1 cellular context compared by ENCODE assay signal in genomic region chr2:241686649-241687425, GRCh38.
TF ChIP-seq lines count a peak whose summit lies in the region.

Gene DTYMK (minus strand): TSS chr2:241686815. CDS start chr2:241686783, 32 bp downstream.

TF ChIP-seq in HepG2, 621 proteins besides CTCF, POLR2A, EP300 and RAD21 (continued from another document and continues in another):
- TF ChIP-seq NR0B2 (CRISPR knock-in tag; IDR thresholded peaks at IDR 0.05) (peak; percentile 29), FOXJ3 (CRISPR knock-in tag; IDR thresholded peaks at IDR 0.05; ENCODE audit: borderline replicate concordance) (no peak), MIER3 (CRISPR knock-in tag; IDR thresholded peaks at IDR 0.05; ENCODE audit: borderline replicate concordance) (0 out of 2 replicates have a peak, but pooled peaks have one; percentile 22), ZNF136 (CRISPR knock-in tag; IDR thresholded peaks at IDR 0.05; ENCODE audit: low read depth) (0 out of 2 replicates have a peak, but pooled peaks have one; percentile 2), SMAD1 (CRISPR knock-in tag; IDR thresholded peaks at IDR 0.05; ENCODE audit: borderline replicate concordance, low read depth) (peak; percentile 93; the same call in 1 of the 2 replicates), SRSF1 (optimal IDR thresholded peaks at IDR 0.05; ENCODE audit: low read depth, low read length) (no peak), SUZ12 (IDR thresholded peaks at IDR 0.05; ENCODE audit: low read depth, low read length) (no peak), HMGA1 (CRISPR knock-in tag; conservative IDR thresholded peaks at IDR 0.05) (no peak), ZNF280D (CRISPR knock-in tag; IDR thresholded peaks at IDR 0.05) (peak; percentile 35; the same call in 1 of the 2 replicates), ZNF672 (CRISPR knock-in tag; IDR thresholded peaks at IDR 0.05) (no peak), ZFAT (CRISPR knock-in tag; conservative IDR thresholded peaks at IDR 0.05) (peak; percentile 74; the same call in 1 of the 2 replicates), ZNF33B (CRISPR knock-in tag; IDR thresholded peaks at IDR 0.05) (0 out of 2 replicates have a peak, but pooled peaks have one; percentile 24), DDIT3 (CRISPR knock-in tag; IDR thresholded peaks at IDR 0.05) (0 out of 2 replicates have a peak, but pooled peaks have one; percentile 49), MEF2D (CRISPR knock-in tag; IDR thresholded peaks at IDR 0.05) (no peak), ZBTB21 (CRISPR knock-in tag; IDR thresholded peaks at IDR 0.05) (no peak), ZNF101 (CRISPR knock-in tag; IDR thresholded peaks at IDR 0.05; ENCODE audit: borderline replicate concordance, low read depth) (no peak), RORA (CRISPR knock-in tag; IDR thresholded peaks at IDR 0.05) (no peak), NR2F1 (CRISPR knock-in tag; IDR thresholded peaks at IDR 0.05) (peak; percentile 23 to 68; a peak in 2 of 4 replicates), ZNF33A (CRISPR knock-in tag; IDR thresholded peaks at IDR 0.05; ENCODE audit: borderline replicate concordance) (no peak), SRY (CRISPR knock-in tag; IDR thresholded peaks at IDR 0.05) (peak; percentile 96), ZNF558 (CRISPR knock-in tag; IDR thresholded peaks at IDR 0.05; ENCODE audit: borderline replicate concordance) (peak; percentile 94; the same call in 1 of the 2 replicates), ZSCAN21 (CRISPR knock-in tag; IDR thresholded peaks at IDR 0.05; ENCODE audit: borderline replicate concordance) (peak; percentile 82), ARID4A (CRISPR knock-in tag; IDR thresholded peaks at IDR 0.05; ENCODE audit: borderline replicate concordance) (peak; percentile 97), HOXA3 (CRISPR knock-in tag; IDR thresholded peaks at IDR 0.05) (peak; percentile 97), ZBTB2 (CRISPR knock-in tag; IDR thresholded peaks at IDR 0.05; ENCODE audit: low read depth) (peak; percentile 98), ZNF282 (IDR thresholded peaks at IDR 0.05; ENCODE audit: partially characterized antibody) (no peak), RARA (CRISPR knock-in tag; IDR thresholded peaks at IDR 0.05) (0 out of 2 replicates have a peak, but pooled peaks have one; percentile 33), SSRP1 (CRISPR knock-in tag; IDR thresholded peaks at IDR 0.05) (no peak), TFDP1 (CRISPR knock-in tag; IDR thresholded peaks at IDR 0.05; ENCODE audit: borderline replicate concordance) (peak; percentile 97), ZNF790 (CRISPR knock-in tag; IDR thresholded peaks at IDR 0.05; ENCODE audit: borderline replicate concordance) (peak; percentile 72; the same call in 1 of the 2 replicates), CREB3 (CRISPR knock-in tag; IDR thresholded peaks at IDR 0.05) (peak; percentile 86; the same call in 1 of the 2 replicates), NRL (CRISPR knock-in tag; IDR thresholded peaks at IDR 0.05; ENCODE audit: borderline replicate concordance) (peak; percentile 74), SNAPC2 (CRISPR knock-in tag; IDR thresholded peaks at IDR 0.05) (no peak; the same call in 1 of the 2 replicates), HNRNPL (IDR thresholded peaks at IDR 0.05; ENCODE audit: low read depth, low read length) (0 out of 2 replicates have a peak, but pooled peaks have one; percentile 17), NR3C1 (CRISPR knock-in tag; IDR thresholded peaks at IDR 0.05) (no peak), KAT2B (IDR thresholded peaks at IDR 0.05; ENCODE audit: borderline replicate concordance, low read depth, low read length) (no peak), ZNF878 (CRISPR knock-in tag; IDR thresholded peaks at IDR 0.05) (peak; percentile 97), CREM (IDR thresholded peaks at IDR 0.05) (peak; percentile 72), CREM (CRISPR knock-in tag; IDR thresholded peaks at IDR 0.05) (no peak), HCFC1 (IDR thresholded peaks at IDR 0.05; ENCODE audit: low read depth, low read length) (peak; percentile 52), ZNF670 (CRISPR knock-in tag; IDR thresholded peaks at IDR 0.05; ENCODE audit: borderline replicate concordance) (peak; percentile 58), RXRB (CRISPR knock-in tag; IDR thresholded peaks at IDR 0.05; ENCODE audit: borderline replicate concordance) (peak; percentile 25; the same call in 1 of the 2 replicates), HNF4G (IDR thresholded peaks at IDR 0.05; ENCODE audit: borderline replicate concordance, low read depth, low read length) (no peak; the same call in 1 of the 2 replicates), HNF4G (CRISPR knock-in tag; IDR thresholded peaks at IDR 0.05; ENCODE audit: borderline replicate concordance, low read depth) (peak; percentile 52; the same call in 1 of the 2 replicates), ARNT (IDR thresholded peaks at IDR 0.05) (no peak), ZNF431 (CRISPR knock-in tag; IDR thresholded peaks at IDR 0.05; ENCODE audit: borderline replicate concordance, low read depth) (peak; percentile 88; the same call in 1 of the 2 replicates), ZNF232 (CRISPR knock-in tag; IDR thresholded peaks at IDR 0.05; ENCODE audit: borderline replicate concordance) (peak; percentile 7; the same call in 1 of the 2 replicates), RXRA (CRISPR knock-in tag; IDR thresholded peaks at IDR 0.05) (0 out of 2 replicates have a peak, but pooled peaks have one; percentile 25), GATAD1 (CRISPR knock-in tag; IDR thresholded peaks at IDR 0.05) (peak; percentile 94), NFYB (CRISPR knock-in tag; IDR thresholded peaks at IDR 0.05) (peak; percentile 93), ZNF652 (CRISPR knock-in tag; IDR thresholded peaks at IDR 0.05; ENCODE audit: borderline replicate concordance, low read depth) (no peak), TCF12 (IDR thresholded peaks at IDR 0.05) (no peak), TCF12 (CRISPR knock-in tag; IDR thresholded peaks at IDR 0.05) (no peak; the same call in 1 of the 2 replicates), IRX3 (CRISPR knock-in tag; IDR thresholded peaks at IDR 0.05; ENCODE audit: borderline replicate concordance, low read depth) (0 out of 2 replicates have a peak, but pooled peaks have one; percentile 45), NKX3-1 (CRISPR knock-in tag; IDR thresholded peaks at IDR 0.05) (0 out of 2 replicates have a peak, but pooled peaks have one; percentile 27), PBX3 (CRISPR knock-in tag; IDR thresholded peaks at IDR 0.05; ENCODE audit: borderline replicate concordance) (no peak; the same call in 1 of the 2 replicates), CHCHD3 (CRISPR knock-in tag; IDR thresholded peaks at IDR 0.05) (peak; percentile 94; the same call in 1 of the 2 replicates), JUNB (CRISPR knock-in tag; IDR thresholded peaks at IDR 0.05; ENCODE audit: borderline replicate concordance) (no peak; the same call in 1 of the 2 replicates), ZNF605 (CRISPR knock-in tag; IDR thresholded peaks at IDR 0.05) (no peak), ZZZ3 (CRISPR knock-in tag; IDR thresholded peaks at IDR 0.05; ENCODE audit: borderline replicate concordance) (peak; percentile 71; the same call in 1 of the 2 replicates), MAX (IDR thresholded peaks at IDR 0.05) (peak; percentile 93), ZNF841 (CRISPR knock-in tag; IDR thresholded peaks at IDR 0.05; ENCODE audit: borderline replicate concordance) (peak; percentile 86), ZNF432 (CRISPR knock-in tag; IDR thresholded peaks at IDR 0.05; ENCODE audit: borderline replicate concordance) (no peak)
